ENCODE assay signal across 8 cellular contexts in genomic region chr10:14543048-14543903, GRCh38.
DNase-seq lines count a peak whose midpoint lies in the region; ATAC-seq and TF ChIP-seq lines count a peak whose summit lies in the region.

No MANE protein-coding gene starts in this region.

- no peaks in the 10 kb centered on the region for H3K9me3 Mint-ChIP-seq in GM23338
- H3K9me3 Mint-ChIP-seq in activated T-helper 1 cell treated with anti-CD3 and anti-CD28 coated beads, Interleukin-12 subunit alpha, Interleukin-12 subunit beta, Interleukin-2, Interleukin-4 antibody, amounts not matched to agents 30 ng/mL and 10 ng/mL and 1 ng/mL, durations not matched to agents 14 hours and 24 hours and 36 hours = no peaks in the 10 kb centered on the region

- no peaks in the 10 kb centered on the region for H3K9me3 ChIP-seq in BLaER1 treated with 17β-estradiol and CSF1 and Interleukin-3, amounts not matched to agents 10 nM and 100 nM (replicated peaks in 1 of 11)
- H3K9me3 ChIP-seq in testis = no peaks in the 10 kb centered on the region

- H3K27ac ChIP-seq in BLaER1 treated with 17β-estradiol and CSF1 and Interleukin-3, amounts not matched to agents 10 nM and 100 nM = peak overlapping the region; percentile 31 to 66 (median 60); a peak in 21 of 22 replicates
- no peak overlapping the region for H3K27ac ChIP-seq in GM23338 (ENCODE audit: low read depth)
- peak overlapping the region; percentile 40 to 65 for H3K27ac ChIP-seq in testis

- TF ChIP-seq CTCF in GM23338 (conservative IDR thresholded peaks at IDR 0.05; ENCODE audit: low read depth in 2 of 2) (peak; percentile 24 to 30), testis (IDR thresholded peaks at IDR 0.05) (peak; percentile 25 to 57 (median 39))

- H3K36me3 Mint-ChIP-seq in GM23338 (ENCODE audit: low read depth) = peaks cover 2% of the 10 kb centered on the region; the same call in 1 of the 3 replicates
- H3K36me3 Mint-ChIP-seq in activated T-helper 1 cell treated with anti-CD3 and anti-CD28 coated beads, Interleukin-12 subunit alpha, Interleukin-12 subunit beta, Interleukin-2, Interleukin-4 antibody, amounts not matched to agents 30 ng/mL and 10 ng/mL and 1 ng/mL, durations not matched to agents 14 hours and 24 hours and 36 hours (ENCODE audit: low read depth) = peaks cover 41% of the 10 kb centered on the region

- WGBS in testis, 2 donors = 21 to 49% methylated on average over 11 of the region's 11 CpGs

- H3K79me2 ChIP-seq in GM23338 (replicated peaks; ENCODE audit: insufficient read depth) = no peaks in the 10 kb centered on the region

- peak; percentile 64 for ATAC-seq in GM23338
- no peak for ATAC-seq in GM18867 (IDR thresholded peaks at IDR 0.05; ENCODE audit: unreplicated experiment)
- no peak for ATAC-seq in HG03520 (IDR thresholded peaks at IDR 0.05; ENCODE audit: unreplicated experiment)

- no peaks in the 10 kb centered on the region for H3K27me3 ChIP-seq in BLaER1 treated with 17β-estradiol and CSF1 and Interleukin-3, amounts not matched to agents 10 nM and 100 nM
- H3K27me3 ChIP-seq in GM23338 (ENCODE audit: insufficient read depth) (no peaks in the 10 kb centered on the region), testis (no peaks in the 10 kb centered on the region)

- H3K4me3 ChIP-seq in BLaER1 treated with 17β-estradiol and CSF1 and Interleukin-3, amounts not matched to agents 10 nM and 100 nM = peak overlapping the region in 3 of 10 experiments; percentile 13 to 30 (median 29); a peak in 5 of 20 replicates
- H3K4me3 ChIP-seq in GM23338 = no peak overlapping the region
- no peak overlapping the region for H3K4me3 ChIP-seq in testis

- peaks cover 14 to 99% (median 87%) of the 10 kb centered on the region in 11 experiments for H3K36me3 ChIP-seq in BLaER1 treated with 17β-estradiol and CSF1 and Interleukin-3, amounts not matched to agents 10 nM and 100 nM
- H3K36me3 ChIP-seq in GM23338 (ENCODE audit: insufficient read depth) (no peaks in the 10 kb centered on the region), testis (ENCODE audit: low read depth, missing control alignments) (no peaks in the 10 kb centered on the region)

- intact Hi-C loops in activated T-helper 1 cell treated with anti-CD3 and anti-CD28 coated beads, Interleukin-12 subunit alpha, Interleukin-12 subunit beta, Interleukin-2, Interleukin-4 antibody, amounts not matched to agents 30 ng/mL and 10 ng/mL and 1 ng/mL, durations not matched to agents 14 hours and 24 hours and 36 hours (cut with micrococcal nuclease) = loop anchor here (1.0 to 2.0 kb wide), 2 partner anchors 44 to 346 kb away; no protein-coding TSS in a partner anchor
- intact Hi-C loops in testis (cut with DNase I; ENCODE audit: low total_unique reads) = no loop called here

- peak overlapping the region; percentile 55 to 97 (median 66) for H3K4me2 ChIP-seq in BLaER1 treated with 17β-estradiol and CSF1 and Interleukin-3, amounts not matched to agents 10 nM and 100 nM
- no peak overlapping the region for H3K4me2 ChIP-seq in GM23338

- TF ChIP-seq POLR2A in testis (IDR thresholded peaks at IDR 0.05) = no peak

- DNase-seq in GM23338 (ENCODE audit: low spot score) = no peak
- no peak for DNase-seq in activated T-helper 1 cell treated with anti-CD3 and anti-CD28 coated beads, Interleukin-12 subunit alpha, Interleukin-12 subunit beta, Interleukin-2, Interleukin-4 antibody, amounts not matched to agents 30 ng/mL and 10 ng/mL and 1 ng/mL, durations not matched to agents 14 hours and 24 hours and 36 hours (ENCODE audit: low spot score)
- DNase-seq in inferior parietal cortex (ENCODE audit: extremely low spot score) = peak; percentile 64
- peak; percentile 54 for DNase-seq in testis
- DNase-seq in NOMO-1 treated with DMSO at 0.1 percent for 48 hours (lab: John Stamatoyannopoulos, UW; ENCODE audit: unreplicated experiment) = no peak

- peak overlapping the region; percentile 8 to 78 (median 38); a peak in 16 of 22 replicates for H3K9ac ChIP-seq in BLaER1 treated with 17β-estradiol and CSF1 and Interleukin-3, amounts not matched to agents 10 nM and 100 nM

- H3K4me1 Mint-ChIP-seq in GM23338 = peaks cover 6% of the 10 kb centered on the region
- H3K4me1 Mint-ChIP-seq in activated T-helper 1 cell treated with anti-CD3 and anti-CD28 coated beads, Interleukin-12 subunit alpha, Interleukin-12 subunit beta, Interleukin-2, Interleukin-4 antibody, amounts not matched to agents 30 ng/mL and 10 ng/mL and 1 ng/mL, durations not matched to agents 14 hours and 24 hours and 36 hours (ENCODE audit: low read depth) = peaks cover 84% of the 10 kb centered on the region

- H2AFZ ChIP-seq in GM23338 = no peak overlapping the region

- H3K4me1 ChIP-seq in BLaER1 treated with 17β-estradiol and CSF1 and Interleukin-3, amounts not matched to agents 10 nM and 100 nM = peaks cover 55 to 89% (median 73%) of the 10 kb centered on the region in 10 experiments
- H3K4me1 ChIP-seq in GM23338 (ENCODE audit: insufficient read depth) (peaks cover 8% of the 10 kb centered on the region), testis (peaks cover 8% of the 10 kb centered on the region)

- no peaks in the 10 kb centered on the region for H3K9me2 ChIP-seq in GM23338 (ENCODE audit: insufficient read depth)

- peaks cover 2% of the 10 kb centered on the region for H3K27me3 Mint-ChIP-seq in GM23338 (ENCODE audit: insufficient read depth, low read depth, poor library complexity)
- H3K27me3 Mint-ChIP-seq in activated T-helper 1 cell treated with anti-CD3 and anti-CD28 coated beads, Interleukin-12 subunit alpha, Interleukin-12 subunit beta, Interleukin-2, Interleukin-4 antibody, amounts not matched to agents 30 ng/mL and 10 ng/mL and 1 ng/mL, durations not matched to agents 14 hours and 24 hours and 36 hours (ENCODE audit: insufficient read depth) = no peaks in the 10 kb centered on the region

- no peak overlapping the region; the same call in 1 of the 2 replicates for H3K27ac Mint-ChIP-seq in GM23338
- peak overlapping the region; percentile 58 for H3K27ac Mint-ChIP-seq in activated T-helper 1 cell treated with anti-CD3 and anti-CD28 coated beads, Interleukin-12 subunit alpha, Interleukin-12 subunit beta, Interleukin-2, Interleukin-4 antibody, amounts not matched to agents 30 ng/mL and 10 ng/mL and 1 ng/mL, durations not matched to agents 14 hours and 24 hours and 36 hours

- H4K20me1 ChIP-seq in BLaER1 treated with 17β-estradiol and CSF1 and Interleukin-3, amounts not matched to agents 10 nM and 100 nM = peaks cover 0 to 100% (median 100%) of the 10 kb centered on the region in 11 experiments; a peak in 19 of 22 replicates
- H4K20me1 ChIP-seq in GM23338 (replicated peaks; ENCODE audit: insufficient read depth) = no peaks in the 10 kb centered on the region; the same call in none of the 2 replicates

- no peaks in the 10 kb centered on the region for H3F3A ChIP-seq in GM23338 (replicated peaks; ENCODE audit: low read depth)

- H3K4me3 Mint-ChIP-seq in GM23338 = no peak overlapping the region
- peak overlapping the region; percentile 8 for H3K4me3 Mint-ChIP-seq in activated T-helper 1 cell treated with anti-CD3 and anti-CD28 coated beads, Interleukin-12 subunit alpha, Interleukin-12 subunit beta, Interleukin-2, Interleukin-4 antibody, amounts not matched to agents 30 ng/mL and 10 ng/mL and 1 ng/mL, durations not matched to agents 14 hours and 24 hours and 36 hours

TF ChIP-seq in GM23338, 12 proteins besides CTCF, POLR2A, EP300 and RAD21 (continues in another document):
- TF ChIP-seq NANOG (IDR thresholded peaks at IDR 0.05; ENCODE audit: borderline replicate concordance) = no peak
- TF ChIP-seq ZNF114 (CRISPR knock-in tag; IDR thresholded peaks at IDR 0.05) = no peak
- TF ChIP-seq EZH2 (IDR thresholded peaks at IDR 0.05; ENCODE audit: low read depth, unreplicated experiment) = no peak
- no peak for TF ChIP-seq POLR2AphosphoS5 (IDR thresholded peaks at IDR 0.05; ENCODE audit: low read depth)
- no peak for TF ChIP-seq CREB1 (CRISPR knock-in tag; IDR thresholded peaks at IDR 0.05; ENCODE audit: low read depth)
- TF ChIP-seq STAT1 (IDR thresholded peaks at IDR 0.05; ENCODE audit: unreplicated experiment) = no peak
- no peak for TF ChIP-seq JUNB (IDR thresholded peaks at IDR 0.05; ENCODE audit: unreplicated experiment)
- TF ChIP-seq EZH2phosphoT487 (IDR thresholded peaks at IDR 0.05; ENCODE audit: unreplicated experiment) = no peak
- TF ChIP-seq REST (IDR thresholded peaks at IDR 0.05; ENCODE audit: unreplicated experiment) = no peak
- no peak for TF ChIP-seq ZNF331 (CRISPR knock-in tag; IDR thresholded peaks at IDR 0.05; ENCODE audit: low read depth)

Comparison
In these comparisons a context has a peak if more than half of its experiments do, and no peak if none do; other contexts are left out.
1. DNase-seq: peak in inferior parietal cortex (single experiment) and testis (single experiment); none in GM23338 (single experiment), activated T-helper 1 cell treated with anti-CD3 and anti-CD28 coated beads, Interleukin-12 subunit alpha, Interleukin-12 subunit beta, Interleukin-2, Interleukin-4 antibody, amounts not matched to agents 30 ng/mL and 10 ng/mL and 1 ng/mL, durations not matched to agents 14 hours and 24 hours and 36 hours (single experiment) and NOMO-1 treated with DMSO at 0.1 percent for 48 hours (single experiment).